ENCODE assay signal across 14 cellular contexts in genomic region chr9:117725426-117725887, GRCh38. TPM values are rescaled to one million over a fixed set of nuclear protein-coding genes. Genes with fewer than 3 reads are reported as not detected.
A peak's percentile ranks its signal among the peaks of the same experiment; 100 is the strongest.
DNase-seq lines count a peak whose midpoint lies in the region; ATAC-seq and TF ChIP-seq lines count a peak whose summit lies in the region.
"Had no signal": no experiment of that assay in that cellular context is flagged by ENCODE, and none has a peak within 500 bp of the region (broad histone marks: within the 10 kb centered on the region; RNA-seq: fewer than 3 reads in every experiment).

No MANE protein-coding gene starts in this region.

- H3K27me3 ChIP-seq in left lung (no peaks in the 10 kb centered on the region), suprapubic skin (no peaks in the 10 kb centered on the region)
- H3K27me3 ChIP-seq: MG63 had no signal

- TF ChIP-seq EP300 in suprapubic skin (IDR thresholded peaks at IDR 0.05) = no peak

- peak; percentile 63 for ATAC-seq in left lung

- intact Hi-C loops in left lung (cut with DNase I) = no loop called here

- no peaks in the 10 kb centered on the region for H3K36me3 ChIP-seq in left lung
- H3K36me3 ChIP-seq in suprapubic skin = no peaks in the 10 kb centered on the region
- H3K36me3 ChIP-seq: MG63 had no signal

- H3K27ac ChIP-seq in left lung (peak overlapping the region in 1 of 2 donors; percentile 89), suprapubic skin (peak overlapping the region; percentile 78)

- DNase-seq in LHCN-M2 (ENCODE audit: low read depth) (peak; percentile 66), amniotic epithelial cell (ENCODE audit: low read depth) (peak; percentile 12), left lung (no peak), suprapubic skin (ENCODE audit: low spot score in 2 of 2) (peak in 1 of 2 donors; percentile 68), NCI-H82 (lab: John Stamatoyannopoulos, UW) (no peak), T-helper 1 cell (no peak)
- no peak for DNase-seq in activated CD4-positive, CD25-positive, alpha-beta regulatory T cell treated with anti-CD3 and anti-CD28 coated beads, Interleukin-2, amount 50 U/mL, for 72 hours
- DNase-seq in activated T-cell treated with anti-CD3 and anti-CD28 coated beads, Interleukin-2, amount 50 U/mL, for 48 hours = no peak
- DNase-seq: activated naive CD8-positive, alpha-beta T cell treated with anti-CD3 and anti-CD28 coated beads, Interleukin-2, amount 10 ng/mL, durations not matched to agents 7 days and 5 days; activated T-cell treated with anti-CD3 and anti-CD28 coated beads for 4 hours; COR-L47; HCEC 1CT; MG63; NCI-H2171 treated with DMSO at 0.1 percent for 48 hours had no signal

- WGBS in suprapubic skin = 38% methylated on average over 2 of the region's 2 CpGs

- TF ChIP-seq POLR2A in suprapubic skin (IDR thresholded peaks at IDR 0.05) = peak in 1 of 2 donors; percentile 18

- H3K4me3 ChIP-seq in left lung = no peak overlapping the region
- H3K4me3 ChIP-seq in suprapubic skin = no peak overlapping the region
- H3K4me3 ChIP-seq: MG63 had no signal

- H3K9me3 ChIP-seq in left lung = no peaks in the 10 kb centered on the region
- no peaks in the 10 kb centered on the region for H3K9me3 ChIP-seq in suprapubic skin
- H3K9me3 ChIP-seq: MG63 had no signal

- H3K4me1 ChIP-seq in left lung (peaks cover 0 to 59% of the 10 kb centered on the region in 2 donors), suprapubic skin (peaks cover 26% of the 10 kb centered on the region)

- TF ChIP-seq CTCF in left lung (IDR thresholded peaks at IDR 0.05) (no peak), suprapubic skin (IDR thresholded peaks at IDR 0.05) (no peak)

RNA-seq across cellular contexts. Expression of gene TLR4, which starts 21.3 kb away (rescaled TPM):
- total RNA-seq in LHCN-M2 (2014; rRNA removed) (11.0 and 15.2 TPM in 2 replicates), left lung (10 to 100 TPM; 24.8 to 62.1 TPM), suprapubic skin (10 to 100 TPM in 1 of 4 donors, 1 to 10 TPM in 3; 3.4 to 10.5 (median 6.5) TPM)
- 10.3 TPM for polyA plus RNA-seq in LHCN-M2 (2012)

Comparison
In these comparisons a context has a peak if more than half of its experiments do, and no peak if none do; other contexts are left out.
1. DNase-seq: peak in LHCN-M2 (single experiment) and amniotic epithelial cell (single experiment); none in left lung (0 of 2), activated CD4-positive, CD25-positive, alpha-beta regulatory T cell treated with anti-CD3 and anti-CD28 coated beads, Interleukin-2, amount 50 U/mL, for 72 hours (single experiment), NCI-H82 (single experiment), activated T-cell treated with anti-CD3 and anti-CD28 coated beads, Interleukin-2, amount 50 U/mL, for 48 hours (0 of 2) and T-helper 1 cell (0 of 5).